In genomic region chr1:107690491-107690890, GRCh38 we compare ENCODE assay signal across 18 cellular contexts.
A peak's percentile ranks its signal among the peaks of the same experiment; 100 is the strongest.
DNase-seq lines count a peak whose midpoint lies in the region; ATAC-seq and TF ChIP-seq lines count a peak whose summit lies in the region.
"Had no signal": no experiment of that assay in that cellular context is flagged by ENCODE, and none has a peak within 500 bp of the region (broad histone marks: within the 10 kb centered on the region; RNA-seq: fewer than 3 reads in every experiment).

No MANE protein-coding gene starts in this region.

- TF ChIP-seq EP300 in suprapubic skin (IDR thresholded peaks at IDR 0.05), result no peak

- WGBS in suprapubic skin, result 59% methylated on average over 2 of the region's 2 CpGs
- 56 to 76% (median 59%) methylated on average over 2 of the region's 2 CpGs for WGBS in psoas muscle, 3 donors

- TF ChIP-seq CTCF in breast epithelium (IDR thresholded peaks at IDR 0.05), result no peak
- TF ChIP-seq CTCF in suprapubic skin (IDR thresholded peaks at IDR 0.05), result no peak
- TF ChIP-seq CTCF in psoas muscle (IDR thresholded peaks at IDR 0.05), result no peak

- H3K27ac ChIP-seq in breast epithelium (peak overlapping the region; percentile 71 to 84), muscle layer of colon (ENCODE audit: low read depth, low read length) (peak overlapping the region; percentile 37), suprapubic skin (peak overlapping the region; percentile 87), psoas muscle (no peak overlapping the region)
- H3K27ac ChIP-seq: BLaER1, RWPE1, SJSA1 had no signal

- H3K4me3 ChIP-seq in breast epithelium (no peak overlapping the region), muscle layer of colon (ENCODE audit: low read depth in 1 of 2, low read length in 2 of 2) (no peak overlapping the region), suprapubic skin (no peak overlapping the region), psoas muscle (no peak overlapping the region)
- H3K4me3 ChIP-seq: BLaER1, SJSA1 had no signal

- H3K9me3 ChIP-seq in breast epithelium (no peaks in the 10 kb centered on the region), muscle layer of colon (ENCODE audit: low read length) (no peaks in the 10 kb centered on the region), suprapubic skin (no peaks in the 10 kb centered on the region), psoas muscle (no peaks in the 10 kb centered on the region)
- H3K9me3 ChIP-seq: BLaER1, SJSA1 had no signal

- TF ChIP-seq POLR2A in breast epithelium (IDR thresholded peaks at IDR 0.05) (no peak), suprapubic skin (IDR thresholded peaks at IDR 0.05) (no peak)

- no peak overlapping the region for H3K9ac ChIP-seq in muscle layer of colon (ENCODE audit: low read length)
- H3K9ac ChIP-seq: BLaER1 had no signal

- intact Hi-C loops in breast epithelium (cut with DNase I; ENCODE audit: low total_unique reads), result no loop called here
- intact Hi-C loops in cardiac septum (cut with DNase I), result no loop called here
- intact Hi-C loops in psoas muscle (cut with DNase I), result no loop called here

- H3K36me3 ChIP-seq in breast epithelium (no peaks in the 10 kb centered on the region), muscle layer of colon (ENCODE audit: insufficient read depth, low read length) (no peaks in the 10 kb centered on the region), suprapubic skin (no peaks in the 10 kb centered on the region), psoas muscle (ENCODE audit: insufficient read depth in 1 of 2, low read depth in 1 of 2) (no peaks in the 10 kb centered on the region)
- H3K36me3 ChIP-seq: SJSA1 had no signal

- H3K27me3 ChIP-seq in breast epithelium (no peaks in the 10 kb centered on the region), muscle layer of colon (ENCODE audit: control insufficient read depth in 1 of 2, insufficient read depth in 2 of 2, low read length in 2 of 2) (no peaks in the 10 kb centered on the region), suprapubic skin (no peaks in the 10 kb centered on the region), psoas muscle (ENCODE audit: insufficient read depth in 3 of 3, low read length in 2 of 3) (no peaks in the 10 kb centered on the region)
- H3K27me3 ChIP-seq: BLaER1, SJSA1 had no signal

- DNase-seq in NCI-H146 (lab: John Stamatoyannopoulos, UW), result peak; percentile 41
- DNase-seq in NCI-H146 treated with DMSO at 0.1 percent for 48 hours (lab: John Stamatoyannopoulos, UW; ENCODE audit: unreplicated experiment), result no peak
- DNase-seq in breast epithelium (ENCODE audit: low spot score in 2 of 2), result no peak
- DNase-seq in suprapubic skin (ENCODE audit: low spot score in 2 of 2), result no peak
- no peak for DNase-seq in cardiac septum (ENCODE audit: low spot score)
- DNase-seq in psoas muscle, result no peak
- DNase-seq: CD8-positive, alpha-beta memory T cell; DMS153; GOT3; MM.1S; NCI-H1105; NCI-H187; NCI-H69 had no signal

- H3K4me1 ChIP-seq in breast epithelium (peaks cover 0 to 4% of the 10 kb centered on the region in 2 donors), muscle layer of colon (ENCODE audit: insufficient read depth, low read length) (peaks cover 43% of the 10 kb centered on the region), suprapubic skin (peaks cover 31% of the 10 kb centered on the region), psoas muscle (no peaks in the 10 kb centered on the region)
- H3K4me1 ChIP-seq: BLaER1, SJSA1 had no signal

- ATAC-seq in GM18909 (IDR thresholded peaks at IDR 0.05; ENCODE audit: poor library complexity, unreplicated experiment) (no peak), psoas muscle (no peak)
